In genomic region chr4:153465922-153466636, GRCh38 we compare ENCODE assay signal across 8 cellular contexts. TPM values are rescaled to one million over a fixed set of nuclear protein-coding genes. Genes with fewer than 3 reads are reported as not detected.
DNase-seq lines count a peak whose midpoint lies in the region; ATAC-seq and TF ChIP-seq lines count a peak whose summit lies in the region.

TSS of gene TMEM131L (plus strand) at chr4:153466360. CDS start at chr4:153466398, 38 bp downstream.

- DNase-seq in HFFc6 = peak; percentile 19
- DNase-seq in NCI-H1048 (lab: John Stamatoyannopoulos, UW) = peak; percentile 55
- peak; percentile 55 to 78 (median 70) for DNase-seq in T-helper 17 cell
- DNase-seq in ascending aorta (ENCODE audit: low spot score in 2 of 2) = peak in 1 of 2 donors; percentile 79
- DNase-seq in hepatic stellate cell (ENCODE audit: low spot score) = peak; percentile 73
- DNase-seq in retinal pigment epithelial cell (ENCODE audit: low read depth) = no peak
- DNase-seq in DMS79 treated with DMSO at 0.1 percent for 48 hours (lab: John Stamatoyannopoulos, UW) = no peak

- H3K9me3 ChIP-seq in T-helper 17 cell (ENCODE audit: control insufficient read depth, low read length, poor library complexity, severe bottlenecking) = no peaks in the 10 kb centered on the region
- H3K9me3 ChIP-seq in ascending aorta = no peaks in the 10 kb centered on the region

- H3K4me3 Mint-ChIP-seq in HFFc6 = peak within 1 kb of the TSS; percentile 92
- peak within 1 kb of the TSS; percentile 96 for H3K4me3 Mint-ChIP-seq in T-helper 17 cell

- TF ChIP-seq CTCF in GM12873 (IDR thresholded peaks at IDR 0.05; ENCODE audit: insufficient read depth, low read depth, low read length, missing control alignments) = peak; percentile 35
- TF ChIP-seq CTCF in HFFc6 (IDR thresholded peaks at IDR 0.05) = peak; percentile 1; the same call in 1 of the 2 replicates
- TF ChIP-seq CTCF in ascending aorta (IDR thresholded peaks at IDR 0.05) = peak; percentile 1 to 33 (median 16)
- TF ChIP-seq CTCF in retinal pigment epithelial cell (conservative IDR thresholded peaks at IDR 0.05; ENCODE audit: low read depth, low read length) = no peak

- no peaks in the 10 kb centered on the region for H3K36me3 Mint-ChIP-seq in HFFc6 (ENCODE audit: low read depth)
- peaks cover 3% of the 10 kb centered on the region for H3K36me3 Mint-ChIP-seq in T-helper 17 cell (ENCODE audit: low read depth)

- H3K4me3 ChIP-seq in ascending aorta (peak within 1 kb of the TSS; percentile 73 to 99), retinal pigment epithelial cell (ENCODE audit: low read length) (peak within 1 kb of the TSS; percentile 80)

- H3K36me3 ChIP-seq in ascending aorta = no peaks in the 10 kb centered on the region

- H3K4me1 Mint-ChIP-seq in HFFc6 (ENCODE audit: low read depth) (peaks cover 35% of the 10 kb centered on the region), T-helper 17 cell (peaks cover 31% of the 10 kb centered on the region)

- peaks cover 3 to 11% of the 10 kb centered on the region in 2 donors for H3K4me1 ChIP-seq in ascending aorta

- H3K27ac Mint-ChIP-seq in HFFc6 = peak within 1 kb of the TSS; percentile 88
- peak within 1 kb of the TSS; percentile 95 for H3K27ac Mint-ChIP-seq in T-helper 17 cell

- ATAC-seq in T-helper 17 cell = peak; percentile 79

- intact Hi-C loops in ascending aorta (cut with DNase I) = loop anchor here (1.0 to 10.0 kb wide), 7 partner anchors 21 to 321 kb away; partner anchors contain the start of gene MND1

- H3K27me3 Mint-ChIP-seq in HFFc6 (ENCODE audit: insufficient read depth) = 0 out of 2 replicates have a peak, but pooled peaks cover 2% of the 10 kb centered on the region
- no peaks in the 10 kb centered on the region for H3K27me3 Mint-ChIP-seq in T-helper 17 cell

- H3K9me3 Mint-ChIP-seq in HFFc6 = no peaks in the 10 kb centered on the region

- H3K27me3 ChIP-seq in ascending aorta = no peaks in the 10 kb centered on the region

- peak within 1 kb of the TSS; percentile 68 to 81 for H3K27ac ChIP-seq in ascending aorta

RNA-seq across cellular contexts. Expression of gene TMEM131L, which starts in this region (rescaled TPM):
- 1 to 10 TPM; 7.7 to 8.9 (median 8.0) TPM for total RNA-seq in HFFc6 (2021; fragmentation: NEBNext Ultra II Directional; extraction: Animal tissue kit (Norgen Biotek cat#: 25700))
- total RNA-seq in T-helper 17 cell (10 to 100 TPM; 83.8 to 92.7 TPM), ascending aorta (6.9 TPM)

Comparison
In these comparisons a context has a peak if more than half of its experiments do, and no peak if none do; other contexts are left out.
1. RNA of gene TMEM131L (total RNA-seq): 83.8 to 92.7 TPM in T-helper 17 cell; 7.7 to 8.9 TPM in HFFc6 and 6.9 TPM in ascending aorta (single experiment); every median in the first group is over 4 times any median in the second.
2. DNase-seq: peak in HFFc6 (single experiment), NCI-H1048 (single experiment), T-helper 17 cell (3 of 3) and hepatic stellate cell (single experiment); none in retinal pigment epithelial cell (single experiment) and DMS79 treated with DMSO at 0.1 percent for 48 hours (single experiment).